Comparison of ENCODE assay signal across 16 cellular contexts in genomic region chr15:66023322-66023972, GRCh38.
A peak's percentile ranks its signal among the peaks of the same experiment; 100 is the strongest.
DNase-seq lines count a peak whose midpoint lies in the region; ATAC-seq and TF ChIP-seq lines count a peak whose summit lies in the region.
"Had no signal": no experiment of that assay in that cellular context is flagged by ENCODE, and none has a peak within 500 bp of the region (broad histone marks: within the 10 kb centered on the region; RNA-seq: fewer than 3 reads in every experiment).

No MANE protein-coding gene starts in this region.

- no peaks in the 10 kb centered on the region for H3K4me1 ChIP-seq in endodermal cell (ENCODE audit: control insufficient read depth, insufficient read depth, low read length)

- H3K4me1 Mint-ChIP-seq in endodermal cell = peaks cover 9% of the 10 kb centered on the region
- peaks cover 5% of the 10 kb centered on the region for H3K4me1 Mint-ChIP-seq in stimulated activated effector memory CD8-positive, alpha-beta T cell treated with anti-CD3 and anti-CD28 coated beads, Interleukin-12 subunit alpha, Interleukin-12 subunit beta, amount 100 ng/mL, for 72 hours
- H3K4me1 Mint-ChIP-seq: activated naive CD4-positive, alpha-beta T cell treated with anti-CD3 and anti-CD28 coated beads, Interleukin-2, amount 50 U/mL, for 24 hours had no signal

- 65 to 81% methylated on average over 6 of the region's 6 CpGs for WGBS in endodermal cell (ENCODE audit: insufficient coverage in 1 of 2, insufficient read length in 1 of 2), 2 experiments

- H3K9ac ChIP-seq in endodermal cell (ENCODE audit: extremely low read depth, low read length, poor library complexity, severe bottlenecking) = no peak overlapping the region

- TF ChIP-seq CTCF in endodermal cell (conservative IDR thresholded peaks at IDR 0.05) = no peak

- H3K27ac ChIP-seq in endodermal cell (ENCODE audit: low read depth, low read length) = peak overlapping the region; percentile 63
- H3K27ac ChIP-seq: C4-2B had no signal

- H3K9me3 ChIP-seq in endodermal cell (ENCODE audit: control insufficient read depth, low read length) = no peaks in the 10 kb centered on the region
- H3K9me3 ChIP-seq: HAP-1 had no signal

- H3K36me3 Mint-ChIP-seq in endodermal cell (ENCODE audit: low read depth) = no peaks in the 10 kb centered on the region
- H3K36me3 Mint-ChIP-seq in stimulated activated effector memory CD8-positive, alpha-beta T cell treated with anti-CD3 and anti-CD28 coated beads, Interleukin-12 subunit alpha, Interleukin-12 subunit beta, amount 100 ng/mL, for 72 hours = no peaks in the 10 kb centered on the region
- H3K36me3 Mint-ChIP-seq: activated naive CD4-positive, alpha-beta T cell treated with anti-CD3 and anti-CD28 coated beads, Interleukin-2, amount 50 U/mL, for 24 hours had no signal

- no peaks in the 10 kb centered on the region for H3K36me3 ChIP-seq in endodermal cell (ENCODE audit: control insufficient read depth, insufficient read depth, low read length)
- H3K36me3 ChIP-seq: HAP-1 had no signal

- H3K4me3 ChIP-seq in endodermal cell (ENCODE audit: low read length) = no peak overlapping the region
- H3K4me3 ChIP-seq: HAP-1 had no signal

- no peaks in the 10 kb centered on the region for H3K27me3 ChIP-seq in endodermal cell (ENCODE audit: control insufficient read depth, insufficient read depth, low read length, poor library complexity, severe bottlenecking)

- H3K9me3 Mint-ChIP-seq in endodermal cell = no peaks in the 10 kb centered on the region
- no peaks in the 10 kb centered on the region for H3K9me3 Mint-ChIP-seq in stimulated activated effector memory CD8-positive, alpha-beta T cell treated with anti-CD3 and anti-CD28 coated beads, Interleukin-12 subunit alpha, Interleukin-12 subunit beta, amount 100 ng/mL, for 72 hours
- H3K9me3 Mint-ChIP-seq: activated naive CD4-positive, alpha-beta T cell treated with anti-CD3 and anti-CD28 coated beads, Interleukin-2, amount 50 U/mL, for 24 hours; T-helper 1 cell treated with Interleukin-12 subunit alpha and Interleukin-12 subunit beta and Interleukin-4 antibody, amounts not matched to agents 30 μg/mL and 1 μg/mL, for 36 hours had no signal

- DNase-seq in NCI-H1417 (lab: John Stamatoyannopoulos, UW) (peak in 2 of 3 experiments; percentile 44 to 80), NCI-H1417 treated with DMSO at 0.1 percent for 48 hours (lab: John Stamatoyannopoulos, UW) (no peak), SHP77 (lab: John Stamatoyannopoulos, UW) (peak; percentile 43 to 72), endodermal cell (no peak), NCI-H748 (lab: John Stamatoyannopoulos, UW; ENCODE audit: unreplicated experiment) (no peak), NOMO-1 (lab: John Stamatoyannopoulos, UW; ENCODE audit: unreplicated experiment in 2 of 2) (no peak)
- no peak for DNase-seq in stimulated activated effector memory CD8-positive, alpha-beta T cell treated with anti-CD3 and anti-CD28 coated beads, Interleukin-12 subunit alpha, Interleukin-12 subunit beta, amount 100 ng/mL, for 72 hours (ENCODE audit: low spot score in 2 of 2)
- DNase-seq: 8988T; activated CD4-positive, CD25-positive, alpha-beta regulatory T cell treated with anti-CD3 and anti-CD28 coated beads, Interleukin-2, amount 50 U/mL, for 72 hours; NCI-H526 treated with DMSO at 0.1 percent for 48 hours had no signal

- H3K27ac Mint-ChIP-seq in endodermal cell = no peak overlapping the region
- H3K27ac Mint-ChIP-seq in stimulated activated effector memory CD8-positive, alpha-beta T cell treated with anti-CD3 and anti-CD28 coated beads, Interleukin-12 subunit alpha, Interleukin-12 subunit beta, amount 100 ng/mL, for 72 hours = no peak overlapping the region
- H3K27ac Mint-ChIP-seq: activated naive CD4-positive, alpha-beta T cell treated with anti-CD3 and anti-CD28 coated beads, Interleukin-2, amount 50 U/mL, for 24 hours; progenitor cell of endocrine pancreas; T-helper 1 cell treated with Interleukin-12 subunit alpha and Interleukin-12 subunit beta and Interleukin-4 antibody, amounts not matched to agents 30 μg/mL and 1 μg/mL, for 36 hours had no signal

- peaks cover 6% of the 10 kb centered on the region for H3K27me3 Mint-ChIP-seq in endodermal cell (ENCODE audit: insufficient read depth)

- H3K4me3 Mint-ChIP-seq in endodermal cell = no peak overlapping the region
- H3K4me3 Mint-ChIP-seq in stimulated activated effector memory CD8-positive, alpha-beta T cell treated with anti-CD3 and anti-CD28 coated beads, Interleukin-12 subunit alpha, Interleukin-12 subunit beta, amount 100 ng/mL, for 72 hours = no peak overlapping the region
- H3K4me3 Mint-ChIP-seq: activated naive CD4-positive, alpha-beta T cell treated with anti-CD3 and anti-CD28 coated beads, Interleukin-2, amount 50 U/mL, for 24 hours; T-helper 1 cell treated with Interleukin-12 subunit alpha and Interleukin-12 subunit beta and Interleukin-4 antibody, amounts not matched to agents 30 μg/mL and 1 μg/mL, for 36 hours had no signal

- ATAC-seq in stimulated activated effector memory CD8-positive, alpha-beta T cell treated with anti-CD3 and anti-CD28 coated beads, Interleukin-12 subunit alpha, Interleukin-12 subunit beta, amount 100 ng/mL, for 72 hours = peak; percentile 22
- ATAC-seq in GM18909 (IDR thresholded peaks at IDR 0.05; ENCODE audit: poor library complexity, unreplicated experiment) = no peak

Comparison
In these comparisons a context has a peak if more than half of its experiments do, and no peak if none do; other contexts are left out.
1. DNase-seq: peak in NCI-H1417 (2 of 3) and SHP77 (2 of 2); none in NCI-H1417 treated with DMSO at 0.1 percent for 48 hours (single experiment), endodermal cell (single experiment), stimulated activated effector memory CD8-positive, alpha-beta T cell treated with anti-CD3 and anti-CD28 coated beads, Interleukin-12 subunit alpha, Interleukin-12 subunit beta, amount 100 ng/mL, for 72 hours (0 of 2), NCI-H748 (single experiment) and NOMO-1 (0 of 2).